ENCODE assay signal across 1 cellular context in the genomic region with DNA sequence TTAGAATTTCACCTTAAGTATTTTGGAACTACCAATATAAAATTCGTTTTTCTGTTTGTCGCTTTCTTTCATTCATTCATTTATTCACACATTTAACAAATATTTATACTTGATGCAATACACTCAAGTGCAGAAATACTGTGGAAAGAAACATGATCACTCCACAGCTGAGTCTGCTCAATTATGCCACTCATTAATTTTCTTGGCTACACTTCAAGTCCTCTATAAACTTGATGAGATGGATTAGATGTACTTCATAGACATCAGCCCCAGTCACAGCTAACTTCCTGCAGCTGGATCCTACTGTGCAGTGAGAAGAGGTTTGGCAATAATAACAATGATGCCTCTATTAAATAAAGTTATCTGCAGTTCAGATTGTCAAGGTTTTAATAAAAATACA.
TF ChIP-seq lines count a peak whose summit lies in the region.

No MANE protein-coding gene starts in this region.

TF ChIP-seq in IMR-90, 13 proteins besides CTCF, POLR2A, EP300 and RAD21 (continued from another document):
- TF ChIP-seq USF2 (IDR thresholded peaks at IDR 0.05; ENCODE audit: low read depth, low read length) (no peak), CEBPB (IDR thresholded peaks at IDR 0.05; ENCODE audit: low read depth, low read length) (no peak), MXI1 (IDR thresholded peaks at IDR 0.05; ENCODE audit: borderline replicate concordance, low read depth, low read length) (no peak), RCOR1 (IDR thresholded peaks at IDR 0.05; ENCODE audit: insufficient replicate concordance, low read length) (no peak), MAZ (IDR thresholded peaks at IDR 0.05; ENCODE audit: borderline replicate concordance, low read depth, low read length) (no peak), NFE2L2 (IDR thresholded peaks at IDR 0.05; ENCODE audit: low read depth, low read length) (no peak)
TF ChIP-seq in IMR-90: peak in this region for 0.
